Comparison of ENCODE assay signal across 22 cellular contexts in the genomic region with DNA sequence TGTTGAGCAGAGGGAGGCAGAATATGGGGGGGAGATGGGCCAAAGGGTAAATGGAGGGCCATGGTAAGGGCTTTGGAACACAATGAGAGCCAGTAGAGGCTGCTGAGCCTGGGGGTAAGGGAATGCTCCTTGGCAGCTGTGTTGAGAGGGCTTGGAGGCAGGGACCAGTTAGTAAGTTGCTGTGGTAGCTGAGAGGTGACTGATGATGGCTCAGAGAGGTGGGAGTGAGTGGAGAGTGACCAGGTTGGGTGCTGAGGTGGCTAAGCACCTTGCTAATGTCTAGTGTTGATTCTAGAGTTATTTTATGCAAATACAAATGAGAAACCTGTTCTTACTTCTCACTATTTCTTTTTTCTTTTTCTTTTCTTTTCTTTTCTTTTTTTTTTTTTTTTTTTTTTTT. TPM values are rescaled to one million over a fixed set of nuclear protein-coding genes. Genes with fewer than 3 reads are reported as not detected.
"Had no signal": no experiment of that assay in that cellular context is flagged by ENCODE, and none has a peak within 500 bp of the region (broad histone marks: within the 10 kb centered on the region; RNA-seq: fewer than 3 reads in every experiment).

No MANE protein-coding gene starts in this region.

- H3K4me3 ChIP-seq: coronary artery, heart left ventricle, spleen, stomach, thoracic aorta, transverse colon had no signal

- H3K27ac ChIP-seq: coronary artery, heart left ventricle, parathyroid adenoma, spleen, stomach, thoracic aorta, transverse colon had no signal

- H3K9me3 Mint-ChIP-seq: nephron; stimulated activated naive B cell treated with anti-CD40 and anti-IgM and Interleukin-4, amounts not matched to agents 10 μg/mL and 1 μg/mL and 100 μg/mL, for 72 hours had no signal

- H3K9me3 ChIP-seq: heart left ventricle, spleen, stomach, thoracic aorta, transverse colon had no signal

- ATAC-seq: esophagus mucosa; heart left ventricle; sciatic nerve; stimulated activated naive B cell treated with anti-CD40 and anti-IgM and Interleukin-4, amounts not matched to agents 10 μg/mL and 1 μg/mL and 100 μg/mL, for 72 hours had no signal

- DNase-seq: effector CD8-positive, alpha-beta T cell; heart left ventricle; hippocampal formation; kidney glomerular epithelial cell; mesendoderm; occipital lobe; spleen; stimulated activated CD4-positive, alpha-beta T cell treated with anti-CD3 and anti-CD28 coated beads, Interleukin-15, amount 100 ng/mL, for 24 hours; stimulated activated CD4-positive, alpha-beta T cell treated with anti-CD3 and anti-CD28 coated beads, Interleukin-1b, Interleukin-23, amount 100 ng/mL, for 48 hours; stimulated activated CD4-positive, alpha-beta T cell treated with anti-CD3 and anti-CD28 coated beads, Interleukin-4, amount 100 ng/mL, for 24 hours; stimulated activated naive B cell treated with anti-CD40 and anti-IgM and Interleukin-4, amounts not matched to agents 10 μg/mL and 1 μg/mL and 100 μg/mL, for 72 hours; stomach; substantia nigra; transverse colon had no signal

- H3K4me1 ChIP-seq: parathyroid adenoma, transverse colon had no signal

- H3K4me1 Mint-ChIP-seq: nephron; stimulated activated naive B cell treated with anti-CD40 and anti-IgM and Interleukin-4, amounts not matched to agents 10 μg/mL and 1 μg/mL and 100 μg/mL, for 72 hours had no signal

- H3K36me3 Mint-ChIP-seq: stimulated activated naive B cell treated with anti-CD40 and anti-IgM and Interleukin-4, amounts not matched to agents 10 μg/mL and 1 μg/mL and 100 μg/mL, for 72 hours had no signal

- H3K27me3 ChIP-seq: heart left ventricle, spleen, stomach, transverse colon had no signal

- H3K27ac Mint-ChIP-seq: nephron; stimulated activated naive B cell treated with anti-CD40 and anti-IgM and Interleukin-4, amounts not matched to agents 10 μg/mL and 1 μg/mL and 100 μg/mL, for 72 hours had no signal

- H3K36me3 ChIP-seq: heart left ventricle, spleen, stomach, thoracic aorta, transverse colon had no signal

- H3K4me3 Mint-ChIP-seq: nephron; stimulated activated naive B cell treated with anti-CD40 and anti-IgM and Interleukin-4, amounts not matched to agents 10 μg/mL and 1 μg/mL and 100 μg/mL, for 72 hours had no signal

RNA-seq across cellular contexts. Expression of a gene that starts 10.8 kb away (rescaled TPM):
- total RNA-seq: lung microvascular endothelial cell had no signal
- polyA plus RNA-seq: fibroblast of lung had no signal
